Comparison of ENCODE assay signal across 8 cellular contexts in the genomic region with DNA sequence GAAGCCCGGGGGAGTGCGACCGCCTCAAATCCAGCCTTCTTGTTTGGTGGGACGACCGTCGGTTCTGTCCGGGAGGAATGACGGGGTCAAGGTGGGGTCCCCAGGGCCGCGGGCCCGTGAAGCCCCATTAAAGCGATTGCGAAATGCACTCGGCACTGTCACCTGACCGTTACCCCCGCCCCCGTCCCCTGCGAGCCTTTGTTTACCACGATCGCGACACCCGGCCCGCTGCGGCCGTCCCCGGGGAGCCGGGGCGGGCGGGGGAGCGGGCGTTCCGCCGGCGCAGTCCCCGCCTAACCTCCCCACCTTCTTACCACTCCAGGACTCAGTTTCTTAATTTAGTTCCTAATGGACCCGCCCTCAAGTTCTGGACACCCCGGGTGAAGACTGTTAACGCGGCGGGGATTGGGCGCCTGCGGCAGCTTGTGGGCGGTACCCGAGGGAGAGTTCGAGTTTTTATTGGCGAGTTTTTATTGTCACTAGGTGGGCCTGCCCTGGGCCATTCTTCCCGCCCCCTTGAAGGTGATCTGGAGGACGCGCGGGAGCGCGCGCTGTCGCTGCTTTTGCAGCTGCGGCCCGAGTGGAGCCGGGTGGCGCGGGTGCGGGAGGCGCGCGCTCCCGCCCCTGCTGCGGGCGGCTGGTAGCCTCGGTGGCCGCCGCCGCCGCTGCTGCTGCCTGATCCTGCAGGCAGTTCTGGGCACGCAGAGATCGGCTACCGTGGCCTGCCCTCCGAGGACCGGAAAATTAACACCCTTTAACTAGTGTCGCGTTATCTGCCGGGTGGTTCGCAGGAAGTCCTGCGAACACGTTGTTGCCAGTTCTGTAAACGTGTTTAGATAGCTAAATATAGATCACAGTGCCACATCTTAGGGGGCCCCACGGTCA. TPM values are rescaled to one million over a fixed set of nuclear protein-coding genes. Genes with fewer than 3 reads are reported as not detected.
DNase-seq lines count a peak whose midpoint lies in the region; ATAC-seq, FAIRE-seq and TF ChIP-seq lines count a peak whose summit lies in the region.

No MANE protein-coding gene starts in this region.

- in situ Hi-C loops in HepG2 (cut with HindIII; ENCODE audit: extremely low pct_ligation_motif_present, low pct_unique_long_range_greater_than_20kb), result no loop called here

- intact Hi-C loops in HepG2 (cut with micrococcal nuclease; ENCODE audit: unreplicated experiment), result loop anchor here (5.0 kb wide), 1 partner anchor 61 kb away; the partner anchor contains the start of gene YEATS2

- peaks cover 4% of the 10 kb centered on the region for H3K36me3 Mint-ChIP-seq in CD4-positive, CD25-positive, alpha-beta regulatory T cell

- H3K9me3 Mint-ChIP-seq in CD4-positive, CD25-positive, alpha-beta regulatory T cell, result no peaks in the 10 kb centered on the region

- BruUV-seq in HepG2 (replicated peaks; lab: Mats Ljungman, UMichigan), result TSS peak; percentile 87

- peak in 1 of 2 experiments; percentile 56; a peak in 3 of 4 replicates for TF ChIP-seq POLR2A in HepG2 (IDR thresholded peaks at IDR 0.05; ENCODE audit: insufficient read depth in 1 of 2, low read depth in 2 of 2, low read length in 2 of 2)

- H3K4me3 Mint-ChIP-seq in CD4-positive, CD25-positive, alpha-beta regulatory T cell, result peak overlapping the region; percentile 95 to 100 (median 96)

- no peak for TF ChIP-seq CTCF in HepG2 (CRISPR knock-in tag; IDR thresholded peaks at IDR 0.05)

- no peak overlapping the region for H2AFZ ChIP-seq in HepG2 (ENCODE audit: low read length)

- no peaks in the 10 kb centered on the region for H3K9me3 ChIP-seq in CD4-positive, CD25-positive, alpha-beta regulatory T cell (ENCODE audit: control insufficient read depth in 2 of 2, low read length in 2 of 2)
- no peaks in the 10 kb centered on the region for H3K9me3 ChIP-seq in HepG2 (ENCODE audit: low read length)

- peaks cover 6% of the 10 kb centered on the region for H3K79me2 ChIP-seq in HepG2 (ENCODE audit: insufficient read depth, low read length)

- peak overlapping the region; percentile 80 for H3K4me2 ChIP-seq in HepG2 (ENCODE audit: low read depth, low read length)

- H3K4me1 Mint-ChIP-seq in CD4-positive, CD25-positive, alpha-beta regulatory T cell, result peaks cover 16 to 43% (median 28%) of the 10 kb centered on the region in 4 donors

- peak overlapping the region; percentile 80 for H3K4me3 ChIP-seq in CD4-positive, CD25-positive, alpha-beta regulatory T cell (ENCODE audit: low read depth, low read length)
- H3K4me3 ChIP-seq in HepG2 (replicated peaks in 1 of 3; ENCODE audit: insufficient read depth in 1 of 3, low read depth in 2 of 3, low read length in 3 of 3), result peak overlapping the region; percentile 83 to 99 (median 95)

- TF ChIP-seq RAD21 in HepG2 (CRISPR knock-in tag; IDR thresholded peaks at IDR 0.05), result peak; percentile 40

- DNase-seq in CD4-positive, CD25-positive, alpha-beta regulatory T cell, result peak; percentile 92 to 97 (median 94)
- DNase-seq in NCI-H774 (lab: John Stamatoyannopoulos, UW) (peak; percentile 99), dermis microvascular lymphatic vessel endothelial cell (ENCODE audit: low read depth in 2 of 2) (peak; percentile 92 to 97), HepG2 (ENCODE audit: low spot score) (peak; percentile 95)
- DNase-seq in activated CD4-positive, alpha-beta T cell treated with anti-CD3 and anti-CD28 coated beads, Interleukin-2, amount 50 U/mL, for 48 hours, result peak; percentile 92 to 95
- peak; percentile 79 to 82 for DNase-seq in stimulated activated CD4-positive, alpha-beta T cell treated with anti-CD3 and anti-CD28 coated beads, Interleukin-2, amount 100 ng/mL, for 48 hours

- peak overlapping the region; percentile 84 for H3K9ac ChIP-seq in HepG2 (ENCODE audit: insufficient read depth, low read depth, low read length)

- no peaks in the 10 kb centered on the region for H3K27me3 Mint-ChIP-seq in CD4-positive, CD25-positive, alpha-beta regulatory T cell

- H3K27ac ChIP-seq in CD4-positive, CD25-positive, alpha-beta regulatory T cell (ENCODE audit: insufficient read depth, low read length, poor library complexity, severe bottlenecking), result peak overlapping the region; percentile 96
- peak overlapping the region; percentile 94 for H3K27ac ChIP-seq in HepG2 (ENCODE audit: extremely low read length, insufficient read depth, low read length)

- ATAC-seq in CD4-positive, CD25-positive, alpha-beta regulatory T cell (ENCODE audit: low read depth in 2 of 2), result peak; percentile 82 to 83
- ATAC-seq in GM19438 (IDR thresholded peaks at IDR 0.05; ENCODE audit: low read depth, unreplicated experiment) (peak; percentile 78), HG03571 (IDR thresholded peaks at IDR 0.05; ENCODE audit: unreplicated experiment) (peak; percentile 80), HepG2 (peak; percentile 91)

- FAIRE-seq in HepG2 (lab: Jason Lieb, UNC), result peak; percentile 86

- WGBS in HepG2 (ENCODE audit: low lambda C conversion rate), result 1% methylated on average over 41 of the region's 84 CpGs

- peak overlapping the region; percentile 93 to 96 (median 95) for H3K27ac Mint-ChIP-seq in CD4-positive, CD25-positive, alpha-beta regulatory T cell

- TF ChIP-seq EP300 in HepG2 (IDR thresholded peaks at IDR 0.05; ENCODE audit: low read depth in 2 of 2, low read length in 2 of 2), result no peak
- no peak for TF ChIP-seq EP300 in HepG2 (CRISPR knock-in tag; IDR thresholded peaks at IDR 0.05; ENCODE audit: borderline replicate concordance)

- H3K4me1 ChIP-seq in CD4-positive, CD25-positive, alpha-beta regulatory T cell (ENCODE audit: control insufficient read depth, insufficient read depth, low read length, poor library complexity, severe bottlenecking), result peaks cover 22% of the 10 kb centered on the region
- peaks cover 28% of the 10 kb centered on the region for H3K4me1 ChIP-seq in HepG2 (ENCODE audit: insufficient read depth, low read length)

- POLR2A ChIA-PET in HepG2 (lab: Yijun Ruan, JAX), result interaction anchor here (0.7 to 1.5 kb wide), 4 partner anchors 9 to 65 kb away, joined by 4 to 13 read pairs (median 4); partner anchors contain the start of gene YEATS2

- CTCF ChIA-PET in HepG2 (lab: Yijun Ruan, JAX; ENCODE audit: low intra/inter-chr PET ratio, low total read pairs), result no interaction called here

- no peaks in the 10 kb centered on the region for H3K36me3 ChIP-seq in CD4-positive, CD25-positive, alpha-beta regulatory T cell (ENCODE audit: control insufficient read depth, insufficient read depth, low read length)
- H3K36me3 ChIP-seq in HepG2 (replicated peaks in 1 of 2; ENCODE audit: control insufficient read depth in 1 of 2, insufficient read depth in 2 of 2, low read length in 2 of 2), result no peaks in the 10 kb centered on the region

- peaks cover 21% of the 10 kb centered on the region; the same call in 1 of the 2 replicates for H4K20me1 ChIP-seq in HepG2 (ENCODE audit: insufficient read depth, low read length)

- no peaks in the 10 kb centered on the region for H3K27me3 ChIP-seq in CD4-positive, CD25-positive, alpha-beta regulatory T cell (ENCODE audit: control insufficient read depth, insufficient read depth, low read length)
- H3K27me3 ChIP-seq in HepG2 (ENCODE audit: control insufficient read depth in 1 of 2, insufficient read depth in 2 of 2, low read length in 2 of 2), result no peaks in the 10 kb centered on the region

TF ChIP-seq in HepG2, 621 proteins besides CTCF, POLR2A, EP300 and RAD21 (continues in another document):
- peak; percentile 54; the same call in 1 of the 2 replicates for TF ChIP-seq HOXA3 (CRISPR knock-in tag; IDR thresholded peaks at IDR 0.05)

RNA-seq across cellular contexts. Expression of gene KLHL24, which starts 1.0 kb away (rescaled TPM):
- total RNA-seq in CD4-positive, CD25-positive, alpha-beta regulatory T cell, result 144 TPM
- 10 to 100 TPM; 37.0 to 72.4 (median 62.9) TPM for polyA plus RNA-seq in CD4-positive, CD25-positive, alpha-beta regulatory T cell
- total RNA-seq in dermis microvascular lymphatic vessel endothelial cell (61.1 and 95.8 TPM in 2 replicates), HepG2 (2016; rRNA removed; fragmentation: Illumina TruSeq; extraction: Trizol) (6.9 and 9.7 TPM in 2 replicates)
- 11.6 and 15.1 TPM in 2 replicates for total RNA-seq in HepG2 (2016; cell fraction: cytosol; rRNA removed; fragmentation: Illumina TruSeq; extraction: Trizol; ENCODE audit: low read depth)
- 8.5 and 8.6 TPM in 2 replicates for total RNA-seq in HepG2 (2016; cell fraction: insoluble cytoplasmic fraction; rRNA removed; fragmentation: Illumina TruSeq; extraction: Trizol)
- 9.2 and 10.3 TPM in 2 replicates for total RNA-seq in HepG2 (2016; cell fraction: membrane; rRNA removed; fragmentation: Illumina TruSeq; extraction: Trizol)
- 5.4 and 6.2 TPM in 2 replicates for total RNA-seq in HepG2 (2016; cell fraction: nucleus; rRNA removed; fragmentation: Illumina TruSeq; extraction: Trizol)
- polyA plus RNA-seq in HepG2 (2011; rRNA removed), result 10.6 and 15.7 TPM in 2 replicates
- polyA plus RNA-seq in HepG2 (2011; cell fraction: cytosol; rRNA removed), result 8.3 and 9.8 TPM in 2 replicates
- polyA plus RNA-seq in HepG2 (2011; cell fraction: nucleus; rRNA removed), result 9.9 and 12.1 TPM in 2 replicates
- 13.0 and 13.1 TPM in 2 replicates for polyA plus RNA-seq in HepG2 (2012)
- 0.10 and 0.40 TPM in 2 replicates for polyA plus RNA-seq in HepG2 (2016; cell fraction: cytosol; fragmentation: Illumina TruSeq; extraction: Trizol; ENCODE audit: low read depth)
- polyA plus RNA-seq in HepG2 (2016; cell fraction: insoluble cytoplasmic fraction; fragmentation: Illumina TruSeq; extraction: Trizol; ENCODE audit: low read depth), result 2.8 and 3.4 TPM in 2 replicates
- 0.24 and 0.30 TPM in 2 replicates for polyA plus RNA-seq in HepG2 (2016; cell fraction: membrane; fragmentation: Illumina TruSeq; extraction: Trizol; ENCODE audit: low read depth)
- 3.4 and 3.9 TPM in 2 replicates for polyA plus RNA-seq in HepG2 (2016; cell fraction: nucleus; fragmentation: Illumina TruSeq; extraction: Trizol; ENCODE audit: insufficient read depth, low read depth)
- polyA minus RNA-seq in HepG2 (2011; rRNA and poly(A)+ RNA removed; ENCODE audit: low replicate concordance), result 23.4 and 23.9 TPM in 2 replicates
- 43.8 and 44.7 TPM in 2 replicates for polyA minus RNA-seq in HepG2 (2011; cell fraction: cytosol; rRNA and poly(A)+ RNA removed)
- polyA minus RNA-seq in HepG2 (2011; cell fraction: nucleus; rRNA and poly(A)+ RNA removed), result 41.3 and 48.2 TPM in 2 replicates

Comparison
In these comparisons a context has a peak if more than half of its experiments do, and no peak if none do; other contexts are left out.
1. Peak in every context shown above with its lines: DNase-seq, ATAC-seq, H3K4me3 ChIP-seq and H3K27ac ChIP-seq.